In genomic region chr2:106825161-106825560, GRCh38 we compare ENCODE assay signal across 23 cellular contexts.
DNase-seq lines count a peak whose midpoint lies in the region; ATAC-seq, FAIRE-seq and TF ChIP-seq lines count a peak whose summit lies in the region.
"Had no signal": no experiment of that assay in that cellular context is flagged by ENCODE, and none has a peak within 500 bp of the region (broad histone marks: within the 10 kb centered on the region; RNA-seq: fewer than 3 reads in every experiment).

No MANE protein-coding gene starts in this region.

- no peak for TF ChIP-seq RAD21 in HepG2 (CRISPR knock-in tag; IDR thresholded peaks at IDR 0.05)

- TF ChIP-seq POLR2A in HepG2 (IDR thresholded peaks at IDR 0.05; ENCODE audit: insufficient read depth in 1 of 2, low read depth in 2 of 2, low read length in 2 of 2) (no peak), right lobe of liver (IDR thresholded peaks at IDR 0.05) (no peak)

- CTCF ChIA-PET in HepG2 (lab: Yijun Ruan, JAX; ENCODE audit: low intra/inter-chr PET ratio, low total read pairs), result no interaction called here

- no peak for DNase-seq in HepG2 (ENCODE audit: low spot score)
- DNase-seq in right lobe of liver, result no peak
- DNase-seq in brain microvascular endothelial cell, result peak; percentile 81
- DNase-seq in kidney epithelial cell (ENCODE audit: low read depth), result peak; percentile 16
- no peak for DNase-seq in NCI-H1048 (lab: John Stamatoyannopoulos, UW)
- no peak for DNase-seq in dermis blood vessel endothelial cell
- DNase-seq: CD8-positive, alpha-beta memory T cell; DMS79 treated with DMSO at 0.1 percent for 48 hours; IMR-90; MV-4-11; NCI-H1417; NCI-H1694 treated with DMSO at 0.1 percent for 48 hours; NCI-H446; NCI-H526; Right ventricle myocardium superior; SW 1271 had no signal

- H3K36me3 ChIP-seq in HepG2 (replicated peaks in 1 of 2; ENCODE audit: control insufficient read depth in 1 of 2, insufficient read depth in 2 of 2, low read length in 2 of 2), result no peaks in the 10 kb centered on the region
- no peaks in the 10 kb centered on the region for H3K36me3 ChIP-seq in right lobe of liver
- no peaks in the 10 kb centered on the region for H3K36me3 ChIP-seq in brain microvascular endothelial cell (replicated peaks)
- no peaks in the 10 kb centered on the region for H3K36me3 ChIP-seq in kidney epithelial cell (ENCODE audit: control insufficient read depth, insufficient read depth, low read length)

- intact Hi-C loops in HepG2 (cut with micrococcal nuclease; ENCODE audit: unreplicated experiment) (no loop called here), right lobe of liver (cut with DNase I) (no loop called here)

- in situ Hi-C loops in HepG2 (cut with HindIII; ENCODE audit: extremely low pct_ligation_motif_present, low pct_unique_long_range_greater_than_20kb), result no loop called here
- in situ Hi-C loops in brain microvascular endothelial cell (cut with HindIII; ENCODE audit: low pct_ligation_motif_present, low sequenced_read_pairs), result no loop called here

- H3K27me3 ChIP-seq in HepG2 (ENCODE audit: control insufficient read depth in 1 of 2, insufficient read depth in 2 of 2, low read length in 2 of 2) (no peaks in the 10 kb centered on the region), right lobe of liver (no peaks in the 10 kb centered on the region), brain microvascular endothelial cell (replicated peaks) (no peaks in the 10 kb centered on the region), kidney epithelial cell (ENCODE audit: control insufficient read depth, insufficient read depth, low read length) (no peaks in the 10 kb centered on the region)

- H3K4me2 ChIP-seq in HepG2 (ENCODE audit: low read depth, low read length), result no peak overlapping the region

- H3K79me2 ChIP-seq in HepG2 (ENCODE audit: insufficient read depth, low read length), result no peaks in the 10 kb centered on the region

- TF ChIP-seq EP300 in HepG2 (IDR thresholded peaks at IDR 0.05; ENCODE audit: low read depth in 2 of 2, low read length in 2 of 2), result no peak
- TF ChIP-seq EP300 in HepG2 (CRISPR knock-in tag; IDR thresholded peaks at IDR 0.05; ENCODE audit: borderline replicate concordance), result no peak

- H3K27ac ChIP-seq in HepG2 (ENCODE audit: extremely low read length, insufficient read depth, low read length) (no peak overlapping the region), right lobe of liver (no peak overlapping the region), brain microvascular endothelial cell (no peak overlapping the region)
- H3K27ac ChIP-seq: C4-2B had no signal

- no peak for TF ChIP-seq CTCF in HepG2 (CRISPR knock-in tag; IDR thresholded peaks at IDR 0.05)
- no peak for TF ChIP-seq CTCF in right lobe of liver (IDR thresholded peaks at IDR 0.05)
- TF ChIP-seq CTCF in brain microvascular endothelial cell (IDR thresholded peaks at IDR 0.05; ENCODE audit: low read depth, low read length, missing control alignments), result no peak
- no peak for TF ChIP-seq CTCF in kidney epithelial cell (IDR thresholded peaks at IDR 0.05; ENCODE audit: insufficient read depth, low read length, poor library complexity, severe bottlenecking)

- no peak for ATAC-seq in HepG2
- no peak for ATAC-seq in right lobe of liver
- no peak for ATAC-seq in HG02938 (IDR thresholded peaks at IDR 0.05; ENCODE audit: unreplicated experiment)

- H3K9me3 ChIP-seq in HepG2 (ENCODE audit: low read length) (no peaks in the 10 kb centered on the region), right lobe of liver (no peaks in the 10 kb centered on the region)

- BruUV-seq in HepG2 (replicated peaks; lab: Mats Ljungman, UMichigan), result no TSS peak

- 0% methylated on average over 1 of the region's 1 CpG for WGBS in HepG2 (ENCODE audit: low lambda C conversion rate)
- 33% methylated on average over 1 of the region's 1 CpG for WGBS in right lobe of liver (ENCODE audit: insufficient coverage, low coverage, low lambda C conversion rate, missing lambda C conversion rate)

- H3K4me3 ChIP-seq in HepG2 (replicated peaks in 1 of 3; ENCODE audit: insufficient read depth in 1 of 3, low read depth in 2 of 3, low read length in 3 of 3) (no peak overlapping the region), right lobe of liver (no peak overlapping the region), brain microvascular endothelial cell (ENCODE audit: low read depth, low read length) (no peak overlapping the region), kidney epithelial cell (ENCODE audit: low read depth, low read length) (no peak overlapping the region)

- H3K9ac ChIP-seq in HepG2 (ENCODE audit: insufficient read depth, low read depth, low read length), result no peak overlapping the region

- FAIRE-seq in HepG2 (lab: Jason Lieb, UNC), result no peak
- FAIRE-seq: A204.1, D721Med, H54, HTR-8/SVneo, RCC 7860 had no signal

- H3K4me1 ChIP-seq in HepG2 (ENCODE audit: insufficient read depth, low read length) (no peaks in the 10 kb centered on the region), right lobe of liver (no peaks in the 10 kb centered on the region)

- no peaks in the 10 kb centered on the region for H4K20me1 ChIP-seq in HepG2 (ENCODE audit: insufficient read depth, low read length)

- H2AFZ ChIP-seq in HepG2 (ENCODE audit: low read length), result no peak overlapping the region

- POLR2A ChIA-PET in HepG2 (lab: Yijun Ruan, JAX), result no interaction called here

TF ChIP-seq in HepG2, 621 proteins besides CTCF, POLR2A, EP300 and RAD21:
- no peak for TF ChIP-seq ZNF30 (CRISPR knock-in tag; IDR thresholded peaks at IDR 0.05)
- peak; percentile 63 for TF ChIP-seq ATF7 (IDR thresholded peaks at IDR 0.05)
- no peak for TF ChIP-seq ATF7 (CRISPR knock-in tag; IDR thresholded peaks at IDR 0.05)

Comparison
In these comparisons a context has a peak if more than half of its experiments do, and no peak if none do; other contexts are left out.
1. DNase-seq: peak in brain microvascular endothelial cell (single experiment) and kidney epithelial cell (single experiment); none in HepG2 (single experiment), right lobe of liver (0 of 3), NCI-H1048 (single experiment) and dermis blood vessel endothelial cell (single experiment).